Comparison of ENCODE assay signal across 30 cellular contexts in the genomic region with DNA sequence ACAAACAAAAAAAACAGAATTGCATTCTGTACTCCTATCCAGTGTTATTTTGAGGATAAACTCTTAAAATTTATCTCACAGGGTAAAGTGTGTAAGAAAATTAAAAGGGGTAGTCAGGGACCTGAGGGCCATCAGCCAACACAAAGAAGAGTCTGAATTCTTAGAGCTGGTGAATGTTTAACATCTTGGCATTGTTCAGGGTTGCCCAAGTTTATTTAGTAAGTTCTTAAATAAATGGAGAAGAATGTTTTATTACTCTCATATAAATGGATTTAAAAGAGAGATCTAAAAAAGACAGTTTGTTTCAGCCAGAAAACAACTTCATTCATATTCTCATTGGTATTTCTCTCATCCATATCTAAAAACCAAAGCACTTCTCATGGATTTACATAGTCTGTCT.
DNase-seq lines count a peak whose midpoint lies in the region; ATAC-seq, FAIRE-seq and TF ChIP-seq lines count a peak whose summit lies in the region.
"Had no signal": no experiment of that assay in that cellular context is flagged by ENCODE, and none has a peak within 500 bp of the region (broad histone marks: within the 10 kb centered on the region; RNA-seq: fewer than 3 reads in every experiment).

No MANE protein-coding gene starts in this region.

- no peak overlapping the region for H3K4me3 ChIP-seq in mesodermal cell (ENCODE audit: extremely low read depth, insufficient read depth, low read length, poor library complexity, severe bottlenecking)
- H3K4me3 ChIP-seq in pancreas, result no peak overlapping the region
- H3K4me3 ChIP-seq in upper lobe of right lung, result no peak overlapping the region
- H3K4me3 ChIP-seq: gastrocnemius medialis, GM12878, left ventricle myocardium inferior, uterus had no signal

- peak in 2 of 4 donors; percentile 43 to 45 for ATAC-seq in pancreas
- ATAC-seq in activated CD4-positive, CD25-positive, alpha-beta regulatory T cell treated with anti-CD3 and anti-CD28 coated beads, Interleukin-2, amount 50 U/mL, for 24 hours, result no peak
- no peak for ATAC-seq in HG03025 (IDR thresholded peaks at IDR 0.05; ENCODE audit: low FRiP score, unreplicated experiment)
- no peak for ATAC-seq in upper lobe of right lung
- ATAC-seq: GM12878; Right ventricle myocardium inferior; SK-N-SH treated with all-trans-retinoic acid at 6 μM for 48 hours; stimulated activated naive B cell treated with anti-CD40 and anti-IgM and Interleukin-4, amounts not matched to agents 10 μg/mL and 1 μg/mL and 100 μg/mL, for 72 hours had no signal

- peaks cover 3% of the 10 kb centered on the region for H3K4me1 ChIP-seq in mesodermal cell (ENCODE audit: control insufficient read depth, insufficient read depth, low read length, poor library complexity, severe bottlenecking)
- peaks cover 0 to 18% (median 5%) of the 10 kb centered on the region in 3 donors for H3K4me1 ChIP-seq in pancreas
- H3K4me1 ChIP-seq in upper lobe of right lung, result peaks cover 17% of the 10 kb centered on the region

- TF ChIP-seq CTCF in C4-2B (conservative IDR thresholded peaks at IDR 0.05), result no peak
- no peak for TF ChIP-seq CTCF in pancreas (IDR thresholded peaks at IDR 0.05)
- TF ChIP-seq CTCF in upper lobe of right lung (IDR thresholded peaks at IDR 0.05), result no peak

- H3K27ac ChIP-seq in C4-2B (peak overlapping the region; percentile 22), mesodermal cell (ENCODE audit: low read depth, low read length, severe bottlenecking) (peak overlapping the region; percentile 87), pancreas (no peak overlapping the region), upper lobe of right lung (no peak overlapping the region)
- H3K27ac ChIP-seq: gastrocnemius medialis, left ventricle myocardium inferior had no signal

- H3K36me3 ChIP-seq in mesodermal cell (ENCODE audit: control insufficient read depth, insufficient read depth, low read length), result no peaks in the 10 kb centered on the region
- no peaks in the 10 kb centered on the region for H3K36me3 ChIP-seq in pancreas
- H3K36me3 ChIP-seq in upper lobe of right lung, result no peaks in the 10 kb centered on the region
- H3K36me3 ChIP-seq: gastrocnemius medialis, left ventricle myocardium inferior, uterus had no signal

- FAIRE-seq in colon (lab: Jason Lieb, UNC) (peak; percentile 53), pancreas (lab: Jason Lieb, UNC) (peak; percentile 61)
- FAIRE-seq: endothelial cell of umbilical vein, GM12878, H54 had no signal

- DNase-seq in pancreas, result no peak
- no peak for DNase-seq in DMS153 treated with DMSO at 0.1 percent for 48 hours (lab: John Stamatoyannopoulos, UW; ENCODE audit: unreplicated experiment)
- no peak for DNase-seq in upper lobe of right lung
- DNase-seq: activated CD4-positive, alpha-beta T cell treated with anti-CD3 and anti-CD28 coated beads, Interleukin-2, amount 50 U/mL, for 48 hours; activated naive CD4-positive, alpha-beta T cell; activated naive CD8-positive, alpha-beta T cell treated with anti-CD3 and anti-CD28 coated beads, Interleukin-2, amount 50 U/mL, for 24 hours; AML-193; CD8-positive, alpha-beta memory T cell; cerebellar nuclear complex; gastrocnemius medialis; hippocampal formation; left ventricle myocardium inferior; NCI-H1105 treated with DMSO at 0.1 percent for 48 hours; NCI-H2029; NCI-H526 treated with DMSO at 0.1 percent for 48 hours; NK-92 treated with Interleukin-12 subunit alpha and Interleukin-12 subunit beta, amount 100 ng/mL, for 24 hours; occipital lobe; retina; stimulated activated naive B cell treated with anti-CD40 and anti-IgM and Interleukin-4, amounts not matched to agents 10 μg/mL and 1 μg/mL and 100 μg/mL, for 72 hours; uterus had no signal

- H3K9me3 ChIP-seq in mesodermal cell (ENCODE audit: control insufficient read depth, low read length) (no peaks in the 10 kb centered on the region), pancreas (no peaks in the 10 kb centered on the region), upper lobe of right lung (no peaks in the 10 kb centered on the region)
- H3K9me3 ChIP-seq: gastrocnemius medialis, left ventricle myocardium inferior, uterus had no signal

- intact Hi-C loops in pancreas (cut with DNase I), result no loop called here
- intact Hi-C loops in upper lobe of right lung (cut with DNase I), result no loop called here

- no peaks in the 10 kb centered on the region for H3K27me3 ChIP-seq in pancreas
- H3K27me3 ChIP-seq in upper lobe of right lung, result no peaks in the 10 kb centered on the region
- H3K27me3 ChIP-seq: gastrocnemius medialis, uterus had no signal

Comparison
In these comparisons a context has a peak if more than half of its experiments do, and no peak if none do; other contexts are left out.
1. H3K27ac ChIP-seq: peak in C4-2B (single experiment) and mesodermal cell (single experiment); none in pancreas (0 of 4) and upper lobe of right lung (single experiment).